19 cellular contexts compared by ENCODE assay signal in genomic region chr11:34525887-34526657, GRCh38. TPM values are rescaled to one million over a fixed set of nuclear protein-coding genes. Genes with fewer than 3 reads are reported as not detected.
A peak's percentile ranks its signal among the peaks of the same experiment; 100 is the strongest.
DNase-seq lines count a peak whose midpoint lies in the region; ATAC-seq, FAIRE-seq and TF ChIP-seq lines count a peak whose summit lies in the region.
"Had no signal": no experiment of that assay in that cellular context is flagged by ENCODE, and none has a peak within 500 bp of the region (broad histone marks: within the 10 kb centered on the region; RNA-seq: fewer than 3 reads in every experiment).

No MANE protein-coding gene starts in this region.

- H3K36me3 ChIP-seq in SK-N-SH (replicated peaks in 1 of 2; ENCODE audit: control insufficient read depth in 1 of 2, insufficient read depth in 2 of 2, low read length in 1 of 2) (no peaks in the 10 kb centered on the region), HepG2 (replicated peaks in 1 of 2; ENCODE audit: control insufficient read depth in 1 of 2, insufficient read depth in 2 of 2, low read length in 2 of 2) (no peaks in the 10 kb centered on the region)

- CTCF ChIA-PET in SK-N-SH (lab: Yijun Ruan, JAX) (interaction anchor here (0.6 to 3.0 kb wide), 5 partner anchors 9 to 886 kb away, joined by 3 to 13 read pairs (median 5); partner anchors contain the start of gene ELF5), HepG2 (lab: Yijun Ruan, JAX; ENCODE audit: low intra/inter-chr PET ratio, low total read pairs) (no interaction called here)
- CTCF ChIA-PET in activated CD4-positive, alpha-beta memory T cell treated with anti-CD3 and anti-CD28 coated beads, Interleukin-2, amount 10 ng/mL, durations not matched to agents 7 days and 5 days (lab: Charles Lee), result no interaction called here

- TF ChIP-seq CTCF in SK-N-SH (IDR thresholded peaks at IDR 0.05), result no peak
- TF ChIP-seq CTCF in HepG2 (CRISPR knock-in tag; IDR thresholded peaks at IDR 0.05), result no peak

- no peaks in the 10 kb centered on the region for H3K9me2 ChIP-seq in SK-N-SH

- TF ChIP-seq EP300 in SK-N-SH (IDR thresholded peaks at IDR 0.05; ENCODE audit: borderline replicate concordance in 1 of 2, low read depth in 1 of 2, low read length in 1 of 2), result no peak
- TF ChIP-seq EP300 in HepG2 (IDR thresholded peaks at IDR 0.05; ENCODE audit: low read depth in 2 of 2, low read length in 2 of 2), result no peak
- TF ChIP-seq EP300 in HepG2 (CRISPR knock-in tag; IDR thresholded peaks at IDR 0.05; ENCODE audit: borderline replicate concordance), result no peak

- peak overlapping the region; percentile 37; the same call in 1 of the 2 replicates for H3K4me2 ChIP-seq in SK-N-SH
- H3K4me2 ChIP-seq in HepG2 (ENCODE audit: low read depth, low read length), result peak overlapping the region; percentile 38
- H3K4me2 ChIP-seq: GM23338, PC-9 had no signal

- DNase-seq in SK-N-SH (no peak), HT-29 (ENCODE audit: low spot score) (peak; percentile 12), OCI-M1 (lab: John Stamatoyannopoulos, UW) (peak; percentile 35), HepG2 (ENCODE audit: low spot score) (no peak), DMS114 treated with DMSO at 0.1 percent for 48 hours (lab: John Stamatoyannopoulos, UW; ENCODE audit: unreplicated experiment) (no peak), islet precursor cell (no peak)
- DNase-seq in activated CD4-positive, alpha-beta memory T cell treated with anti-CD3 and anti-CD28 coated beads, Interleukin-2, amount 10 ng/mL, durations not matched to agents 7 days and 5 days, result no peak
- DNase-seq: Calu3, DMS79 treated with DMSO at 0.1 percent for 48 hours, GDM1, NCI-H1436 treated with DMSO at 0.1 percent for 48 hours, NCI-H2081, NCI-H2227 treated with DMSO at 0.1 percent for 48 hours, NCI-H526, PC-9 had no signal

- POLR2A ChIA-PET in SK-N-SH (lab: Yijun Ruan, JAX) (no interaction called here), HepG2 (lab: Yijun Ruan, JAX) (interaction anchor here (1.5 kb wide), 1 partner anchor 11 kb away, joined by 3 read pairs; no protein-coding TSS in a partner anchor)
- POLR2A ChIA-PET in activated CD4-positive, alpha-beta memory T cell treated with anti-CD3 and anti-CD28 coated beads, Interleukin-2, amount 10 ng/mL, durations not matched to agents 7 days and 5 days (lab: Charles Lee), result no interaction called here

- no peak overlapping the region for H3K9ac ChIP-seq in SK-N-SH
- no peak overlapping the region for H3K9ac ChIP-seq in HepG2 (ENCODE audit: insufficient read depth, low read depth, low read length)

- peaks cover 8% of the 10 kb centered on the region for H3K27me3 Mint-ChIP-seq in activated CD4-positive, alpha-beta memory T cell treated with anti-CD3 and anti-CD28 coated beads, Interleukin-2, amount 10 ng/mL, durations not matched to agents 7 days and 5 days

- no peak overlapping the region for H3K27ac ChIP-seq in SK-N-SH (ENCODE audit: low read depth in 2 of 2, low read length in 1 of 2)
- no peak overlapping the region for H3K27ac ChIP-seq in HepG2 (ENCODE audit: extremely low read length, insufficient read depth, low read length)
- H3K27ac ChIP-seq: 22Rv1, PC-9 had no signal

- TF ChIP-seq RAD21 in SK-N-SH (IDR thresholded peaks at IDR 0.05; ENCODE audit: low read length) (no peak), HepG2 (CRISPR knock-in tag; IDR thresholded peaks at IDR 0.05) (no peak)

- no peaks in the 10 kb centered on the region for H3K36me3 Mint-ChIP-seq in activated CD4-positive, alpha-beta memory T cell treated with anti-CD3 and anti-CD28 coated beads, Interleukin-2, amount 10 ng/mL, durations not matched to agents 7 days and 5 days (ENCODE audit: low read depth)
- H3K36me3 Mint-ChIP-seq: CD14-positive monocyte had no signal

- no peaks in the 10 kb centered on the region for H3K4me1 Mint-ChIP-seq in activated CD4-positive, alpha-beta memory T cell treated with anti-CD3 and anti-CD28 coated beads, Interleukin-2, amount 10 ng/mL, durations not matched to agents 7 days and 5 days
- H3K4me1 Mint-ChIP-seq: CD14-positive monocyte, GM23338 had no signal

- no peak overlapping the region for H3K4me3 Mint-ChIP-seq in activated CD4-positive, alpha-beta memory T cell treated with anti-CD3 and anti-CD28 coated beads, Interleukin-2, amount 10 ng/mL, durations not matched to agents 7 days and 5 days
- H3K4me3 Mint-ChIP-seq: CD14-positive monocyte, GM23338 had no signal

- H3K27me3 ChIP-seq in SK-N-SH (ENCODE audit: insufficient read depth), result peaks cover 11% of the 10 kb centered on the region; the same call in 1 of the 2 replicates
- peaks cover 4 to 28% of the 10 kb centered on the region in 2 experiments for H3K27me3 ChIP-seq in HepG2 (ENCODE audit: control insufficient read depth in 1 of 2, insufficient read depth in 2 of 2, low read length in 2 of 2)

- H2AFZ ChIP-seq in SK-N-SH (ENCODE audit: low read depth), result no peak overlapping the region
- no peak overlapping the region for H2AFZ ChIP-seq in HepG2 (ENCODE audit: low read length)
- H2AFZ ChIP-seq: GM23338, PC-9 had no signal

- H4K20me1 ChIP-seq in SK-N-SH (ENCODE audit: insufficient read depth), result no peaks in the 10 kb centered on the region
- no peaks in the 10 kb centered on the region for H4K20me1 ChIP-seq in HepG2 (ENCODE audit: insufficient read depth, low read length)

- FAIRE-seq in HepG2 (lab: Jason Lieb, UNC), result no peak

- H3K4me3 ChIP-seq in SK-N-SH (ENCODE audit: low read depth in 2 of 2, low read length in 1 of 2) (no peak overlapping the region), HepG2 (replicated peaks in 1 of 3; ENCODE audit: insufficient read depth in 1 of 3, low read depth in 2 of 3, low read length in 3 of 3) (no peak overlapping the region)
- H3K4me3 ChIP-seq: GM23338, PC-9 had no signal

- no peaks in the 10 kb centered on the region for H3K79me2 ChIP-seq in SK-N-SH (ENCODE audit: insufficient read depth)
- H3K79me2 ChIP-seq in HepG2 (ENCODE audit: insufficient read depth, low read length), result no peaks in the 10 kb centered on the region

- intact Hi-C loops in HepG2 (cut with micrococcal nuclease; ENCODE audit: unreplicated experiment), result loop anchor here (10.0 kb wide), 1 partner anchor 879 kb away; no protein-coding TSS in a partner anchor

- H3F3A ChIP-seq in SK-N-SH (replicated peaks; ENCODE audit: insufficient read depth), result no peaks in the 10 kb centered on the region

- H3K27ac Mint-ChIP-seq in activated CD4-positive, alpha-beta memory T cell treated with anti-CD3 and anti-CD28 coated beads, Interleukin-2, amount 10 ng/mL, durations not matched to agents 7 days and 5 days, result no peak overlapping the region
- H3K27ac Mint-ChIP-seq: CD14-positive monocyte, GM23338 had no signal

- H3K4me1 ChIP-seq in SK-N-SH (ENCODE audit: control insufficient read depth in 1 of 2, insufficient read depth in 2 of 2, low read depth in 1 of 2, low read length in 1 of 2) (peaks cover 0 to 9% of the 10 kb centered on the region in 2 experiments; a peak in 1 of 4 replicates), HepG2 (ENCODE audit: insufficient read depth, low read length) (peaks cover 55% of the 10 kb centered on the region)

- BruUV-seq in HepG2 (replicated peaks; lab: Mats Ljungman, UMichigan), result no TSS peak

- WGBS in SK-N-SH (ENCODE audit: low lambda C conversion rate), result 58% methylated on average over 9 of the region's 9 CpGs
- 63% methylated on average over 9 of the region's 9 CpGs for WGBS in HepG2 (ENCODE audit: low lambda C conversion rate)

- no peaks in the 10 kb centered on the region for H3K9me3 ChIP-seq in SK-N-SH
- H3K9me3 ChIP-seq in HepG2 (ENCODE audit: low read length), result peaks cover under 1% of the 10 kb centered on the region; the same call in 1 of the 2 replicates

- ATAC-seq in SK-N-SH treated with all-trans-retinoic acid at 6 μM for 48 hours (no peak), HepG2 (no peak)
- ATAC-seq: GM23338 had no signal

- in situ Hi-C loops in HepG2 (cut with HindIII; ENCODE audit: extremely low pct_ligation_motif_present, low pct_unique_long_range_greater_than_20kb), result no loop called here

- no peak for TF ChIP-seq POLR2A in HepG2 (IDR thresholded peaks at IDR 0.05; ENCODE audit: insufficient read depth in 1 of 2, low read depth in 2 of 2, low read length in 2 of 2)

- H3K9me3 Mint-ChIP-seq in activated CD4-positive, alpha-beta memory T cell treated with anti-CD3 and anti-CD28 coated beads, Interleukin-2, amount 10 ng/mL, durations not matched to agents 7 days and 5 days, result no peaks in the 10 kb centered on the region
- H3K9me3 Mint-ChIP-seq: CD14-positive monocyte, GM23338 had no signal

TF ChIP-seq in SK-N-SH, 30 proteins besides CTCF, POLR2A, EP300 and RAD21 (continues in another document):
- no peak for TF ChIP-seq RCOR1 (IDR thresholded peaks at IDR 0.05; ENCODE audit: low read length)

TF ChIP-seq in SK-N-SH treated with all-trans-retinoic acid at 6 μM for 48 hours, 23 proteins besides CTCF, POLR2A, EP300 and RAD21 (continues in another document):
- TF ChIP-seq ISL1 (CRISPR knock-in tag; IDR thresholded peaks at IDR 0.05), result no peak

RNA-seq across cellular contexts. Expression of gene ELF5, which starts 12.5 kb away (rescaled TPM):
- polyA plus RNA-seq in SK-N-SH (2012; rRNA removed) (not detected in 2 replicates), HepG2 (2011; rRNA removed) (0.21 and 0.51 TPM in 2 replicates)
- polyA plus RNA-seq in SK-N-SH (2012; cell fraction: cytosol; rRNA removed), result not detected in 2 replicates
- not detected in 2 replicates for polyA plus RNA-seq in SK-N-SH (2012; cell fraction: nucleus; rRNA removed)
- total RNA-seq in HT-29 (2014; rRNA removed; shearing (Covaris generic)), result 1.3 and 1.6 TPM in 2 replicates
- total RNA-seq in HepG2 (2016; rRNA removed; fragmentation: Illumina TruSeq; extraction: Trizol), result 2.6 and 2.9 TPM in 2 replicates
- total RNA-seq in HepG2 (2016; cell fraction: cytosol; rRNA removed; fragmentation: Illumina TruSeq; extraction: Trizol; ENCODE audit: low read depth), result 0.40 and 0.53 TPM in 2 replicates
- 2.3 and 3.0 TPM in 2 replicates for total RNA-seq in HepG2 (2016; cell fraction: insoluble cytoplasmic fraction; rRNA removed; fragmentation: Illumina TruSeq; extraction: Trizol)
- total RNA-seq in HepG2 (2016; cell fraction: membrane; rRNA removed; fragmentation: Illumina TruSeq; extraction: Trizol), result 1.2 and 1.6 TPM in 2 replicates
- total RNA-seq in HepG2 (2016; cell fraction: nucleus; rRNA removed; fragmentation: Illumina TruSeq; extraction: Trizol), result 2.3 and 2.4 TPM in 2 replicates
- 0.21 and 0.23 TPM in 2 replicates for polyA plus RNA-seq in HepG2 (2011; cell fraction: cytosol; rRNA removed)
- polyA plus RNA-seq in HepG2 (2011; cell fraction: nucleus; rRNA removed), result 0.51 and 0.78 TPM in 2 replicates
- 0.32 and 0.52 TPM in 2 replicates for polyA plus RNA-seq in HepG2 (2012)
- polyA plus RNA-seq in HepG2 (2016; cell fraction: cytosol; fragmentation: Illumina TruSeq; extraction: Trizol; ENCODE audit: low read depth), result 0.17 and 0.27 TPM in 2 replicates
- polyA plus RNA-seq in HepG2 (2016; cell fraction: insoluble cytoplasmic fraction; fragmentation: Illumina TruSeq; extraction: Trizol; ENCODE audit: low read depth), result 1.9 and 2.4 TPM in 2 replicates
- 0.45 and 0.62 TPM in 2 replicates for polyA plus RNA-seq in HepG2 (2016; cell fraction: membrane; fragmentation: Illumina TruSeq; extraction: Trizol; ENCODE audit: low read depth)
- 1.5 and 2.4 TPM in 2 replicates for polyA plus RNA-seq in HepG2 (2016; cell fraction: nucleus; fragmentation: Illumina TruSeq; extraction: Trizol; ENCODE audit: insufficient read depth, low read depth)
- polyA minus RNA-seq in HepG2 (2011; rRNA and poly(A)+ RNA removed; ENCODE audit: low replicate concordance), result 1.1 TPM in 1 of 2 replicates, not detected in the other
- polyA minus RNA-seq in HepG2 (2011; cell fraction: cytosol; rRNA and poly(A)+ RNA removed), result 0.35 and 0.49 TPM in 2 replicates
- 0.50 and 0.77 TPM in 2 replicates for polyA minus RNA-seq in HepG2 (2011; cell fraction: nucleus; rRNA and poly(A)+ RNA removed)
- not detected for total RNA-seq in activated CD4-positive, alpha-beta memory T cell treated with anti-CD3 and anti-CD28 coated beads, Interleukin-2, amount 10 ng/mL, durations not matched to agents 7 days and 5 days
- total RNA-seq: Calu3, GM23338 had no signal
- polyA plus RNA-seq: CD14-positive monocyte, GM23338 had no signal

Comparison
In these comparisons a context has a peak if more than half of its experiments do, and no peak if none do; other contexts are left out.
1. DNase-seq: peak in HT-29 (single experiment) and OCI-M1 (single experiment); none in SK-N-SH (single experiment), HepG2 (single experiment), activated CD4-positive, alpha-beta memory T cell treated with anti-CD3 and anti-CD28 coated beads, Interleukin-2, amount 10 ng/mL, durations not matched to agents 7 days and 5 days (single experiment), DMS114 treated with DMSO at 0.1 percent for 48 hours (single experiment) and islet precursor cell (single experiment).